8 cellular contexts compared by ENCODE assay signal in genomic region chr1:16032388-16033100, GRCh38. TPM values are rescaled to one million over a fixed set of nuclear protein-coding genes. Genes with fewer than 3 reads are reported as not detected.
A peak's percentile ranks its signal among the peaks of the same experiment; 100 is the strongest.
DNase-seq lines count a peak whose midpoint lies in the region; ATAC-seq and TF ChIP-seq lines count a peak whose summit lies in the region.

No MANE protein-coding gene starts in this region.

- CTCF ChIA-PET in GM10248 (lab: Yijun Ruan, JAX): interaction anchor here (0.5 to 4.3 kb wide), 13 partner anchors 9 to 241 kb away, joined by 3 to 31 read pairs (median 3); no protein-coding TSS in a partner anchor
- CTCF ChIA-PET in RWPE1 (lab: Yijun Ruan, JAX): interaction anchor here (0.6 to 1.5 kb wide), 5 partner anchors 14 to 217 kb away, joined by 3 to 9 read pairs (median 4); no protein-coding TSS in a partner anchor

- no peak overlapping the region for H3K27ac Mint-ChIP-seq in activated naive CD4-positive, alpha-beta T cell treated with anti-CD3 and anti-CD28 coated beads, Interleukin-2, amount 50 U/mL, for 72 hours

- peak; percentile 89 for TF ChIP-seq CTCF in 22Rv1 (IDR thresholded peaks at IDR 0.05)
- TF ChIP-seq CTCF in GM10248 (IDR thresholded peaks at IDR 0.05; ENCODE audit: control extremely low read depth, extremely low read depth, low read depth, missing control alignments): peak; percentile 96
- peak; percentile 94 for TF ChIP-seq CTCF in RWPE1 (conservative IDR thresholded peaks at IDR 0.05; ENCODE audit: low read depth)

- H3K27ac ChIP-seq in 22Rv1 (no peak overlapping the region), RWPE1 (peak overlapping the region; percentile 35)

- no peaks in the 10 kb centered on the region for H3K9me3 Mint-ChIP-seq in activated naive CD4-positive, alpha-beta T cell treated with anti-CD3 and anti-CD28 coated beads, Interleukin-2, amount 50 U/mL, for 72 hours

- intact Hi-C loops in Right ventricle myocardium inferior (cut with DNase I): loop anchor here (2.0 kb wide), 1 partner anchor 24 kb away; no protein-coding TSS in a partner anchor

- POLR2A ChIA-PET in GM10248 (lab: Yijun Ruan, JAX): no interaction called here
- POLR2A ChIA-PET in RWPE1 (lab: Yijun Ruan, JAX; ENCODE audit: low non-redundant PET): no interaction called here

- peak; percentile 90 for DNase-seq in GM10248 (ENCODE audit: extremely low spot score)
- peak; percentile 94 for DNase-seq in HuH-7 (ENCODE audit: low spot score)
- DNase-seq in RWPE1 (ENCODE audit: low spot score): peak; percentile 90
- DNase-seq in activated naive CD4-positive, alpha-beta T cell treated with anti-CD3 and anti-CD28 coated beads, Interleukin-2, amount 50 U/mL, for 72 hours (ENCODE audit: low spot score in 2 of 2): peak in 1 of 2 donors; percentile 68
- DNase-seq in Right ventricle myocardium inferior (ENCODE audit: missing footprints): peak; percentile 92
- DNase-seq in pons (ENCODE audit: low spot score): peak; percentile 65

- H3K36me3 Mint-ChIP-seq in activated naive CD4-positive, alpha-beta T cell treated with anti-CD3 and anti-CD28 coated beads, Interleukin-2, amount 50 U/mL, for 72 hours: no peaks in the 10 kb centered on the region

- ATAC-seq in activated naive CD4-positive, alpha-beta T cell treated with anti-CD3 and anti-CD28 coated beads, Interleukin-2, amount 50 U/mL, for 72 hours: peak; percentile 87 to 88
- ATAC-seq in Right ventricle myocardium inferior: peak; percentile 95
- no peak for ATAC-seq in HG02870 (IDR thresholded peaks at IDR 0.05; ENCODE audit: unreplicated experiment)

RNA-seq across cellular contexts. Expression of gene CLCNKA, which starts 10.7 kb away (rescaled TPM):
- total RNA-seq in activated naive CD4-positive, alpha-beta T cell treated with anti-CD3 and anti-CD28 coated beads, Interleukin-2, amount 50 U/mL, for 72 hours: under 1 TPM in 1 of 2 donors, not detected in 1; 0.37 TPM
- total RNA-seq in Right ventricle myocardium inferior: 0.19 TPM

RNA-seq across cellular contexts. Expression of gene CLCNKB, which starts 11.0 kb away (rescaled TPM):
- not detected for total RNA-seq in activated naive CD4-positive, alpha-beta T cell treated with anti-CD3 and anti-CD28 coated beads, Interleukin-2, amount 50 U/mL, for 72 hours
- 2.2 TPM for total RNA-seq in Right ventricle myocardium inferior

RNA-seq across cellular contexts. Expression of gene HSPB7, which starts 14.7 kb away (rescaled TPM):
- not detected for total RNA-seq in activated naive CD4-positive, alpha-beta T cell treated with anti-CD3 and anti-CD28 coated beads, Interleukin-2, amount 50 U/mL, for 72 hours
- 4,074 TPM for total RNA-seq in Right ventricle myocardium inferior

RNA-seq across cellular contexts. Expression of gene SRARP, which starts 28.5 kb away (rescaled TPM):
- total RNA-seq in activated naive CD4-positive, alpha-beta T cell treated with anti-CD3 and anti-CD28 coated beads, Interleukin-2, amount 50 U/mL, for 72 hours: not detected
- 0.41 TPM for total RNA-seq in Right ventricle myocardium inferior

RNA-seq across cellular contexts. Expression of gene FAM131C, which starts 40.9 kb away (rescaled TPM):
- total RNA-seq in activated naive CD4-positive, alpha-beta T cell treated with anti-CD3 and anti-CD28 coated beads, Interleukin-2, amount 50 U/mL, for 72 hours: 1 to 10 TPM in 1 of 2 donors, not detected in 1; 1.2 TPM
- 5.9 TPM for total RNA-seq in Right ventricle myocardium inferior

Comparison
In these comparisons a context has a peak if more than half of its experiments do, and no peak if none do; other contexts are left out.
1. RNA of gene HSPB7, which starts 14.7 kb away (total RNA-seq): 4,074 TPM in Right ventricle myocardium inferior (single experiment); not detected in activated naive CD4-positive, alpha-beta T cell treated with anti-CD3 and anti-CD28 coated beads, Interleukin-2, amount 50 U/mL, for 72 hours; every median in the first group is over 1,000 times any median in the second.
2. Peak in every context shown above with its lines, with median percentiles within 50 percentile points of each other: CTCF ChIP-seq.